Comparison of ENCODE assay signal across 9 cellular contexts in the genomic region with DNA sequence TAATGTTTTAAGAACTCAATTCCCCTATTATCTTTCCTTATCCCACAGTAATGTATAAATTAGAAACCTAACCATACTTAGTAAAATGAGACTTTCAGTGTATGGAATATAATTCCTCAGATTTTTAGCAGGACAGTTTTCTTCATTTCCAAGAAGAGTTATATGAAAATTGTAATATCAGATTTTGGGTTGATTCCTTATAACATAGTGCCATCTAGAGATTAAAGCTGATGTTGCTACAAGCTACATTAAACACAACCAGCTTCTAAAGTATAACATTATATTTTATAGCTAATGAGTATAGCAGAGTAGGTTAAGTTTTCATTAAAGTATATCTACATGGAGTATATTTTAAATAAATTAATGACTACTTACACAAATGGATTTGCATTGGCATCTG.
A peak's percentile ranks its signal among the peaks of the same experiment; 100 is the strongest.
DNase-seq lines count a peak whose midpoint lies in the region; ATAC-seq and TF ChIP-seq lines count a peak whose summit lies in the region.
"Had no signal": no experiment of that assay in that cellular context is flagged by ENCODE, and none has a peak within 500 bp of the region (broad histone marks: within the 10 kb centered on the region; RNA-seq: fewer than 3 reads in every experiment).

No MANE protein-coding gene starts in this region.

- H4K8ac ChIP-seq in mesenchymal stem cell (ENCODE audit: low read length): no peak overlapping the region

- peaks cover 7% of the 10 kb centered on the region for H3K9me3 Mint-ChIP-seq in WTC11
- no peaks in the 10 kb centered on the region for H3K9me3 Mint-ChIP-seq in activated CD4-positive, alpha-beta T cell treated with anti-CD3 and anti-CD28 coated beads, Interleukin-2, amount 10 ng/mL, durations not matched to agents 7 days and 5 days

- H2BK15ac ChIP-seq in mesenchymal stem cell (ENCODE audit: low read depth, poor library complexity, severe bottlenecking): no peak overlapping the region

- H3K36me3 Mint-ChIP-seq in WTC11: peaks cover 6% of the 10 kb centered on the region
- H3K36me3 Mint-ChIP-seq in activated CD4-positive, alpha-beta T cell treated with anti-CD3 and anti-CD28 coated beads, Interleukin-2, amount 10 ng/mL, durations not matched to agents 7 days and 5 days (ENCODE audit: low read depth): no peaks in the 10 kb centered on the region

- DNase-seq in GDM1 (lab: John Stamatoyannopoulos, UW) (peak; percentile 40), MM.1S (peak; percentile 12), adipocyte (ENCODE audit: low read depth) (peak; percentile 5), mesenchymal stem cell (peak; percentile 19), dedifferentiated amniotic fluid mesenchymal stem cell (ENCODE audit: extremely low spot score) (no peak), WTC11 (ENCODE audit: low spot score) (no peak), kidney glomerular epithelial cell (lab: John Stamatoyannopoulos, UW) (no peak)
- DNase-seq in activated CD4-positive, alpha-beta T cell treated with anti-CD3 and anti-CD28 coated beads, Interleukin-2, amount 10 ng/mL, durations not matched to agents 7 days and 5 days: no peak
- DNase-seq: nucleus accumbens had no signal

- H3K27ac Mint-ChIP-seq in WTC11: no peak overlapping the region
- no peak overlapping the region for H3K27ac Mint-ChIP-seq in activated CD4-positive, alpha-beta T cell treated with anti-CD3 and anti-CD28 coated beads, Interleukin-2, amount 10 ng/mL, durations not matched to agents 7 days and 5 days

- H3K4me2 ChIP-seq in MM.1S (ENCODE audit: low read depth, low read length): no peak overlapping the region
- H3K4me2 ChIP-seq in mesenchymal stem cell (ENCODE audit: low read length, poor library complexity, severe bottlenecking): no peak overlapping the region

- H2AFZ ChIP-seq in MM.1S (ENCODE audit: low read length) (no peak overlapping the region), mesenchymal stem cell (ENCODE audit: low read depth, low read length) (no peak overlapping the region)

- no peaks in the 10 kb centered on the region for H3K79me2 ChIP-seq in MM.1S (ENCODE audit: low read length)

- no peaks in the 10 kb centered on the region for H3K9me3 ChIP-seq in MM.1S (replicated peaks; ENCODE audit: insufficient read depth, low read length)
- H3K9me3 ChIP-seq in adipocyte (ENCODE audit: control insufficient read depth, low read length): no peaks in the 10 kb centered on the region
- no peaks in the 10 kb centered on the region for H3K9me3 ChIP-seq in mesenchymal stem cell (ENCODE audit: control insufficient read depth, low read length)

- CTCF ChIA-PET in WTC11 (lab: Charles Lee): interaction anchor here (0.5 to 1.9 kb wide), 19 partner anchors 14 to 381 kb away, joined by 3 to 28 read pairs (median 3); no protein-coding TSS in a partner anchor
- CTCF ChIA-PET in activated CD4-positive, alpha-beta T cell treated with anti-CD3 and anti-CD28 coated beads, Interleukin-2, amount 10 ng/mL, durations not matched to agents 7 days and 5 days (lab: Charles Lee): no interaction called here

- peaks cover 12% of the 10 kb centered on the region for H3K4me1 Mint-ChIP-seq in WTC11
- H3K4me1 Mint-ChIP-seq in activated CD4-positive, alpha-beta T cell treated with anti-CD3 and anti-CD28 coated beads, Interleukin-2, amount 10 ng/mL, durations not matched to agents 7 days and 5 days: no peaks in the 10 kb centered on the region

- no peak overlapping the region for H3K23ac ChIP-seq in mesenchymal stem cell (ENCODE audit: low read length in 2 of 2)

- POLR2A ChIA-PET in WTC11 (lab: Charles Lee): no interaction called here
- POLR2A ChIA-PET in activated CD4-positive, alpha-beta T cell treated with anti-CD3 and anti-CD28 coated beads, Interleukin-2, amount 10 ng/mL, durations not matched to agents 7 days and 5 days (lab: Charles Lee): no interaction called here

- no peaks in the 10 kb centered on the region for H3K27me3 Mint-ChIP-seq in WTC11 (ENCODE audit: low read depth)
- peaks cover 9% of the 10 kb centered on the region for H3K27me3 Mint-ChIP-seq in activated CD4-positive, alpha-beta T cell treated with anti-CD3 and anti-CD28 coated beads, Interleukin-2, amount 10 ng/mL, durations not matched to agents 7 days and 5 days

- H2BK12ac ChIP-seq in mesenchymal stem cell (ENCODE audit: low read length in 2 of 2): no peak overlapping the region

- no peaks in the 10 kb centered on the region for H3K4me1 ChIP-seq in MM.1S (ENCODE audit: low read length)
- H3K4me1 ChIP-seq in adipocyte (ENCODE audit: control insufficient read depth, insufficient read depth, low read length): no peaks in the 10 kb centered on the region
- no peaks in the 10 kb centered on the region for H3K4me1 ChIP-seq in mesenchymal stem cell (ENCODE audit: control insufficient read depth, insufficient read depth, low read depth, low read length)

- H3K4me3 Mint-ChIP-seq in WTC11: no peak overlapping the region
- no peak overlapping the region for H3K4me3 Mint-ChIP-seq in activated CD4-positive, alpha-beta T cell treated with anti-CD3 and anti-CD28 coated beads, Interleukin-2, amount 10 ng/mL, durations not matched to agents 7 days and 5 days

- H3K36me3 ChIP-seq in MM.1S (replicated peaks; ENCODE audit: insufficient read depth, low read length) (no peaks in the 10 kb centered on the region), adipocyte (ENCODE audit: control insufficient read depth, insufficient read depth, low read length, severe bottlenecking) (no peaks in the 10 kb centered on the region), mesenchymal stem cell (ENCODE audit: control insufficient read depth in 1 of 2, insufficient read depth in 2 of 2, low read depth in 1 of 2, low read length in 2 of 2) (no peaks in the 10 kb centered on the region)

- H3K14ac ChIP-seq in mesenchymal stem cell (ENCODE audit: low read length in 2 of 2): no peak overlapping the region

- H3K27ac ChIP-seq in MM.1S (ENCODE audit: low read length) (no peak overlapping the region), mesenchymal stem cell (ENCODE audit: low read length, poor library complexity, severe bottlenecking) (no peak overlapping the region)

- no peaks in the 10 kb centered on the region for H4K20me1 ChIP-seq in MM.1S (ENCODE audit: insufficient read depth, low read length)

- no peaks in the 10 kb centered on the region for H3F3A ChIP-seq in MM.1S (ENCODE audit: insufficient read depth, low read length)

- no peak for ATAC-seq in WTC11

- H4K91ac ChIP-seq in mesenchymal stem cell (ENCODE audit: low read length): no peak overlapping the region

- H3K9ac ChIP-seq in MM.1S (ENCODE audit: low read length) (no peak overlapping the region), adipocyte (ENCODE audit: low read length) (no peak overlapping the region), mesenchymal stem cell (ENCODE audit: low read length) (no peak overlapping the region)

- no peak overlapping the region for H3K4ac ChIP-seq in mesenchymal stem cell (ENCODE audit: low read depth in 1 of 2, low read length in 2 of 2)

- H3K18ac ChIP-seq in mesenchymal stem cell (ENCODE audit: low read depth in 1 of 2, low read length in 2 of 2): no peak overlapping the region

- H2BK120ac ChIP-seq in mesenchymal stem cell (ENCODE audit: low read depth, low read length): no peak overlapping the region

- TF ChIP-seq CTCF in MM.1S (IDR thresholded peaks at IDR 0.05; ENCODE audit: low read length): peak; percentile 17; the same call in 1 of the 2 replicates
- no peak for TF ChIP-seq CTCF in WTC11 (IDR thresholded peaks at IDR 0.05)

- H3K27me3 ChIP-seq in MM.1S (replicated peaks; ENCODE audit: insufficient read depth, low read length) (no peaks in the 10 kb centered on the region), adipocyte (replicated peaks; ENCODE audit: control insufficient read depth, insufficient read depth, low read length) (peaks cover 14% of the 10 kb centered on the region), mesenchymal stem cell (ENCODE audit: control insufficient read depth in 1 of 2, insufficient read depth in 1 of 2, low read length in 2 of 2) (no peaks in the 10 kb centered on the region)

- no peak overlapping the region for H2AK5ac ChIP-seq in mesenchymal stem cell (ENCODE audit: low read length, severe bottlenecking)

- H3K4me3 ChIP-seq in MM.1S (ENCODE audit: low read length) (no peak overlapping the region), adipocyte (ENCODE audit: low read length) (no peak overlapping the region), mesenchymal stem cell (ENCODE audit: insufficient read depth in 1 of 2, low read depth in 1 of 2, low read length in 2 of 2) (no peak overlapping the region)

- H3K79me1 ChIP-seq in mesenchymal stem cell (replicated peaks; ENCODE audit: low read length, poor library complexity, severe bottlenecking): no peaks in the 10 kb centered on the region

- no peak overlapping the region for H2BK5ac ChIP-seq in mesenchymal stem cell (ENCODE audit: low read depth, low read length, poor library complexity, severe bottlenecking)

- no peaks in the 10 kb centered on the region for H3K9me2 ChIP-seq in MM.1S (replicated peaks; ENCODE audit: insufficient read depth, low read length)

TF ChIP-seq in WTC11, 78 proteins besides CTCF, POLR2A, EP300 and RAD21 (continues in another document):
- TF ChIP-seq USF2 (CRISPR knock-in tag; IDR thresholded peaks at IDR 0.05): no peak
- no peak for TF ChIP-seq MXD4 (CRISPR knock-in tag; IDR thresholded peaks at IDR 0.05; ENCODE audit: borderline replicate concordance)
- TF ChIP-seq, protein P1, sequence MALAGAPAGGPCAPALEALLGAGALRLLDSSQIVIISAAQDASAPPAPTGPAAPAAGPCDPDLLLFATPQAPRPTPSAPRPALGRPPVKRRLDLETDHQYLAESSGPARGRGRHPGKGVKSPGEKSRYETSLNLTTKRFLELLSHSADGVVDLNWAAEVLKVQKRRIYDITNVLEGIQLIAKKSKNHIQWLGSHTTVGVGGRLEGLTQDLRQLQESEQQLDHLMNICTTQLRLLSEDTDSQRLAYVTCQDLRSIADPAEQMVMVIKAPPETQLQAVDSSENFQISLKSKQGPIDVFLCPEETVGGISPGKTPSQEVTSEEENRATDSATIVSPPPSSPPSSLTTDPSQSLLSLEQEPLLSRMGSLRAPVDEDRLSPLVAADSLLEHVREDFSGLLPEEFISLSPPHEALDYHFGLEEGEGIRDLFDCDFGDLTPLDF (CRISPR knock-in tag; IDR thresholded peaks at IDR 0.05): no peak

Comparison
In these comparisons a context has a peak if more than half of its experiments do, and no peak if none do; other contexts are left out.
1. DNase-seq: peak in GDM1 (single experiment), MM.1S (single experiment), adipocyte (single experiment) and mesenchymal stem cell (single experiment); none in dedifferentiated amniotic fluid mesenchymal stem cell (single experiment), WTC11 (single experiment), kidney glomerular epithelial cell (single experiment) and activated CD4-positive, alpha-beta T cell treated with anti-CD3 and anti-CD28 coated beads, Interleukin-2, amount 10 ng/mL, durations not matched to agents 7 days and 5 days (single experiment).